ENCODE assay signal across 14 cellular contexts in the genomic region with DNA sequence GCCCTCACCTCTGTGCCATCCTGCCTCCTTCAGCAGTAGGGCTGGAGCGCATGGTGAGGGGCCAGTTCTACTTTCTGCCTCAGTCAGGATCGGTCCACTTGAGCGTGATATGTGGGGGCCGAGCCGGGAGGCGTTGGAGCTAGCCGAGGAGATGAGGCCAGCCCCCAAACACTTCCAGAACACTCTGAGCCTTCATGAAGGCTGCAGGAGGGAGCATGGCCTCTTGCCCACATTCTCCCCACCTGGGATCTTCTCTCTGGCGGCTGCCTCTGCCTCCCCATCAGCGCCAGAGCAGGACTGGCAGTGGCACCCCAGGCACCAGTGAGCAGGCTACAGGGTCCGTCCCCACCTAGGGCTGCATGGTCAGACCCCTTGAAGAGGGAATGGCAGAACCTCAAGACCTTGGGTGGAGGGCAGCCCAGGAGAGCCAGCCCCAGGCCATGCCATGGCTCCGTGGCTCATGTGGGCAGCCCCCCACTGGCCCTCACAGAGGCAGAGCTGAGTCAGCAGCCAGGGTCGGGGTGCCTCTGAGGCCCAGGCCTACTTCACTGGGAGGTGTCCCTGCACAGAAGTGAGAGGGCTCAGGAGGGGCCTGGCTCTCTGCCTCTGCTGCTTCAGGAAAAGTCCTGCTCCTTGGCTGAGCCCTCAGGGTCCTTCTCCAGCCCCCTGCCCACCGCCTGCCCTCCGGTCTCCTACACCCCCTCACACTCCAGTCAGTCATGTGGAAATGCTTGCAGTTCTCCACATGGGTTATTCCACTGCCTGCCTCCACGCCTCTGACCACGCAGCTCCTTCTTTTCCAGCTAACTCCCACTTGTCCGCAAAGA. TPM values are rescaled to one million over a fixed set of nuclear protein-coding genes. Genes with fewer than 3 reads are reported as not detected.
DNase-seq lines count a peak whose midpoint lies in the region; ATAC-seq and TF ChIP-seq lines count a peak whose summit lies in the region.
"Had no signal": no experiment of that assay in that cellular context is flagged by ENCODE, and none has a peak within 500 bp of the region (broad histone marks: within the 10 kb centered on the region; RNA-seq: fewer than 3 reads in every experiment).

No MANE protein-coding gene starts in this region.

- peak overlapping the region; percentile 44 for H4K91ac ChIP-seq in neuronal stem cell (ENCODE audit: low read depth, low read length, poor library complexity)

- H3K36me3 ChIP-seq in GM23338 (ENCODE audit: insufficient read depth) (no peaks in the 10 kb centered on the region), neuronal stem cell (replicated peaks in 1 of 2; ENCODE audit: control insufficient read depth in 2 of 2, insufficient read depth in 2 of 2, low read length in 2 of 2) (no peaks in the 10 kb centered on the region)
- H3K36me3 ChIP-seq: heart right ventricle had no signal

- no peaks in the 10 kb centered on the region for H3K9me3 Mint-ChIP-seq in T-helper 1 cell treated with Interleukin-12 subunit alpha and Interleukin-12 subunit beta and Interleukin-4 antibody, amounts not matched to agents 30 μg/mL and 1 μg/mL, for 36 hours
- H3K9me3 Mint-ChIP-seq in GM23338 (no peaks in the 10 kb centered on the region), glutamatergic neuron (ENCODE audit: unreplicated experiment) (peaks cover 5% of the 10 kb centered on the region)
- no peaks in the 10 kb centered on the region for H3K9me3 Mint-ChIP-seq in activated naive CD8-positive, alpha-beta T cell treated with anti-CD3 and anti-CD28 coated beads, Interleukin-2, amount 10 ng/mL, durations not matched to agents 7 days and 5 days

- peak overlapping the region; percentile 48 for H2AK5ac ChIP-seq in neuronal stem cell (ENCODE audit: low read depth, low read length)

- WGBS in neuronal stem cell (ENCODE audit: extremely low coverage in 2 of 2, insufficient read length in 2 of 2, insufficient replicate concordance in 1 of 2), 2 donors = no CpG with 5 or more reads among the region's 17 CpGs

- H2BK15ac ChIP-seq in neuronal stem cell (ENCODE audit: low read length) = peak overlapping the region; percentile 82

- H2BK120ac ChIP-seq in neuronal stem cell (ENCODE audit: low read depth, low read length) = peak overlapping the region; percentile 32

- H3K9me2 ChIP-seq in GM23338 (ENCODE audit: insufficient read depth) = no peaks in the 10 kb centered on the region

- peak overlapping the region; percentile 80 for H3K23ac ChIP-seq in neuronal stem cell (ENCODE audit: low read depth, low read length, poor library complexity)

- no peaks in the 10 kb centered on the region for H3K27me3 Mint-ChIP-seq in T-helper 1 cell treated with Interleukin-12 subunit alpha and Interleukin-12 subunit beta and Interleukin-4 antibody, amounts not matched to agents 30 μg/mL and 1 μg/mL, for 36 hours (ENCODE audit: low read depth)
- H3K27me3 Mint-ChIP-seq in GM23338 (ENCODE audit: insufficient read depth, low read depth, poor library complexity) = peaks cover 14% of the 10 kb centered on the region
- H3K27me3 Mint-ChIP-seq in activated naive CD8-positive, alpha-beta T cell treated with anti-CD3 and anti-CD28 coated beads, Interleukin-2, amount 10 ng/mL, durations not matched to agents 7 days and 5 days = no peaks in the 10 kb centered on the region
- peaks cover 6% of the 10 kb centered on the region for H3K27me3 Mint-ChIP-seq in glutamatergic neuron (ENCODE audit: unreplicated experiment)

- peak overlapping the region; percentile 65 for H3K18ac ChIP-seq in neuronal stem cell (ENCODE audit: low read length)

- H3K4me1 ChIP-seq in GM23338 (ENCODE audit: insufficient read depth) (peaks cover 5% of the 10 kb centered on the region; the same call in 1 of the 2 replicates), neuronal stem cell (ENCODE audit: control insufficient read depth in 2 of 2, insufficient read depth in 1 of 2, low read depth in 1 of 2, low read length in 2 of 2) (peaks cover 0 to 6% of the 10 kb centered on the region in 2 donors)

- H3K79me2 ChIP-seq in GM23338 (replicated peaks; ENCODE audit: insufficient read depth) = no peaks in the 10 kb centered on the region

- H3F3A ChIP-seq in GM23338 (replicated peaks; ENCODE audit: low read depth) = no peaks in the 10 kb centered on the region

- H3K4me2 ChIP-seq in GM23338 (no peak overlapping the region), neuronal stem cell (ENCODE audit: insufficient read depth, low read length, poor library complexity, severe bottlenecking) (no peak overlapping the region)

- no peaks in the 10 kb centered on the region for H3K36me3 Mint-ChIP-seq in T-helper 1 cell treated with Interleukin-12 subunit alpha and Interleukin-12 subunit beta and Interleukin-4 antibody, amounts not matched to agents 30 μg/mL and 1 μg/mL, for 36 hours (ENCODE audit: low read depth)
- H3K36me3 Mint-ChIP-seq in GM23338 (ENCODE audit: low read depth) (no peaks in the 10 kb centered on the region; the same call in 2 of the 3 replicates), glutamatergic neuron (ENCODE audit: unreplicated experiment) (no peaks in the 10 kb centered on the region)
- H3K36me3 Mint-ChIP-seq in activated naive CD8-positive, alpha-beta T cell treated with anti-CD3 and anti-CD28 coated beads, Interleukin-2, amount 10 ng/mL, durations not matched to agents 7 days and 5 days = no peaks in the 10 kb centered on the region

- H2AFZ ChIP-seq in GM23338 (0 out of 2 replicates have a peak overlapping the region, but pooled peaks have one; percentile 47), neuronal stem cell (ENCODE audit: low read length) (no peak overlapping the region)

- H3K79me1 ChIP-seq in neuronal stem cell (ENCODE audit: low read depth, low read length) = no peaks in the 10 kb centered on the region

- H2BK5ac ChIP-seq in neuronal stem cell (ENCODE audit: low read length) = peak overlapping the region; percentile 19

- no peak overlapping the region for H3K9ac ChIP-seq in neuronal stem cell (ENCODE audit: low read depth, low read length, poor library complexity)

- no peaks in the 10 kb centered on the region for H4K20me1 ChIP-seq in GM23338 (replicated peaks; ENCODE audit: insufficient read depth)

- POLR2A ChIA-PET in activated naive CD8-positive, alpha-beta T cell treated with anti-CD3 and anti-CD28 coated beads, Interleukin-2, amount 10 ng/mL, durations not matched to agents 7 days and 5 days (lab: Charles Lee) = interaction anchor here (1.1 to 2.6 kb wide), 2 partner anchors 8 to 10 kb away, joined by 3 to 13 read pairs; no protein-coding TSS in a partner anchor

- no peak overlapping the region for H3K4me3 Mint-ChIP-seq in T-helper 1 cell treated with Interleukin-12 subunit alpha and Interleukin-12 subunit beta and Interleukin-4 antibody, amounts not matched to agents 30 μg/mL and 1 μg/mL, for 36 hours
- no peak overlapping the region for H3K4me3 Mint-ChIP-seq in GM23338
- H3K4me3 Mint-ChIP-seq in activated naive CD8-positive, alpha-beta T cell treated with anti-CD3 and anti-CD28 coated beads, Interleukin-2, amount 10 ng/mL, durations not matched to agents 7 days and 5 days = no peak overlapping the region
- no peak overlapping the region for H3K4me3 Mint-ChIP-seq in glutamatergic neuron (ENCODE audit: unreplicated experiment)

- peaks cover 0 to 2% of the 10 kb centered on the region in 2 donors for H3K9me3 ChIP-seq in neuronal stem cell (replicated peaks in 1 of 2; ENCODE audit: control insufficient read depth in 2 of 2, insufficient read depth in 1 of 2, low read depth in 1 of 2, low read length in 2 of 2)
- H3K9me3 ChIP-seq: heart right ventricle had no signal

- ATAC-seq in GM23338 (no peak), GM21360 (IDR thresholded peaks at IDR 0.05; ENCODE audit: unreplicated experiment) (no peak)
- no peak for ATAC-seq in activated naive CD8-positive, alpha-beta T cell treated with anti-CD3 and anti-CD28 coated beads, Interleukin-2, amount 10 ng/mL, durations not matched to agents 7 days and 5 days (ENCODE audit: low read depth)

- no peak overlapping the region for H3K4me3 ChIP-seq in GM23338
- no peak overlapping the region for H3K4me3 ChIP-seq in neuronal stem cell (ENCODE audit: low read length in 2 of 2)
- H3K4me3 ChIP-seq: heart right ventricle had no signal

- peak overlapping the region; percentile 63 for H3K27ac Mint-ChIP-seq in T-helper 1 cell treated with Interleukin-12 subunit alpha and Interleukin-12 subunit beta and Interleukin-4 antibody, amounts not matched to agents 30 μg/mL and 1 μg/mL, for 36 hours
- H3K27ac Mint-ChIP-seq in GM23338 = peak overlapping the region; percentile 43; the same call in 1 of the 2 replicates
- peak overlapping the region; percentile 90 for H3K27ac Mint-ChIP-seq in activated naive CD8-positive, alpha-beta T cell treated with anti-CD3 and anti-CD28 coated beads, Interleukin-2, amount 10 ng/mL, durations not matched to agents 7 days and 5 days
- no peak overlapping the region for H3K27ac Mint-ChIP-seq in glutamatergic neuron (ENCODE audit: unreplicated experiment)

- no peak for DNase-seq in T-helper 1 cell
- DNase-seq in GM23338 (ENCODE audit: low spot score) = no peak
- DNase-seq in activated naive CD8-positive, alpha-beta T cell treated with anti-CD3 and anti-CD28 coated beads, Interleukin-2, amount 10 ng/mL, durations not matched to agents 7 days and 5 days = no peak
- DNase-seq in neuronal stem cell (ENCODE audit: low spot score) = no peak
- no peak for DNase-seq in NCI-H1417 (lab: John Stamatoyannopoulos, UW)
- no peak for DNase-seq in glutamatergic neuron
- DNase-seq: activated CD4-positive, alpha-beta T cell treated with anti-CD3 and anti-CD28 coated beads for 1 hour; heart right ventricle; NCI-H1417 treated with DMSO at 0.1 percent for 48 hours; NCI-H446; OCI-M1 had no signal

- no peak overlapping the region for H3K27ac ChIP-seq in GM23338 (ENCODE audit: low read depth)
- H3K27ac ChIP-seq in neuronal stem cell (replicated peaks; ENCODE audit: low read length) = no peak overlapping the region
- H3K27ac ChIP-seq: 22Rv1, heart right ventricle had no signal

- no peak overlapping the region for H3K14ac ChIP-seq in neuronal stem cell (ENCODE audit: low read length)

- no peak overlapping the region for H3K4ac ChIP-seq in neuronal stem cell (ENCODE audit: low read length)

- H3K4me1 Mint-ChIP-seq in T-helper 1 cell treated with Interleukin-12 subunit alpha and Interleukin-12 subunit beta and Interleukin-4 antibody, amounts not matched to agents 30 μg/mL and 1 μg/mL, for 36 hours (ENCODE audit: low read depth) = peaks cover 71% of the 10 kb centered on the region
- H3K4me1 Mint-ChIP-seq in GM23338 (peaks cover 16% of the 10 kb centered on the region), glutamatergic neuron (ENCODE audit: low read depth, unreplicated experiment) (peaks cover 11% of the 10 kb centered on the region)
- peaks cover 70% of the 10 kb centered on the region for H3K4me1 Mint-ChIP-seq in activated naive CD8-positive, alpha-beta T cell treated with anti-CD3 and anti-CD28 coated beads, Interleukin-2, amount 10 ng/mL, durations not matched to agents 7 days and 5 days

- no peak for TF ChIP-seq CTCF in GM23338 (conservative IDR thresholded peaks at IDR 0.05; ENCODE audit: low read depth in 2 of 2)
- no peak for TF ChIP-seq CTCF in glutamatergic neuron (IDR thresholded peaks at IDR 0.05; ENCODE audit: partially characterized antibody, unreplicated experiment)

- H4K8ac ChIP-seq in neuronal stem cell (ENCODE audit: low read depth, low read length) = no peak overlapping the region

- no peak overlapping the region for H2BK12ac ChIP-seq in neuronal stem cell (ENCODE audit: low read length)

- H3K27me3 ChIP-seq in GM23338 (ENCODE audit: insufficient read depth) = no peaks in the 10 kb centered on the region
- peaks cover 0 to 64% (median 0%) of the 10 kb centered on the region in 3 experiments for H3K27me3 ChIP-seq in neuronal stem cell (ENCODE audit: control insufficient read depth in 3 of 3, insufficient read depth in 3 of 3, low read depth in 1 of 3, low read length in 3 of 3)

RNA-seq across cellular contexts. Expression of gene CYP11A1, which starts 28.1 kb away (rescaled TPM):
- 1.7 and 3.3 TPM in 2 replicates for total RNA-seq in GM23338 (2014; rRNA removed; shearing (Covaris generic))
- polyA plus RNA-seq in GM23338 (2016; fragmentation: Nextera tagmentation; extraction: Ambion mirVana) = 1.2 and 1.9 TPM in 2 replicates
- not detected for total RNA-seq in activated naive CD8-positive, alpha-beta T cell treated with anti-CD3 and anti-CD28 coated beads, Interleukin-2, amount 10 ng/mL, durations not matched to agents 7 days and 5 days
- 0.77 TPM for polyA plus RNA-seq in neuronal stem cell (2013, experiment 1 of 2)
- 0.80 TPM for polyA plus RNA-seq in neuronal stem cell (2013, experiment 2 of 2)
- not detected for total RNA-seq in glutamatergic neuron (ENCODE audit: unreplicated experiment)

RNA-seq across cellular contexts. Expression of gene SEMA7A, which starts 38.2 kb away (rescaled TPM):
- 11.2 and 14.1 TPM in 2 replicates for total RNA-seq in GM23338 (2014; rRNA removed; shearing (Covaris generic))
- polyA plus RNA-seq in GM23338 (2016; fragmentation: Nextera tagmentation; extraction: Ambion mirVana) = 1.2 and 2.0 TPM in 2 replicates
- 10 to 100 TPM; 15.2 to 15.8 TPM for total RNA-seq in activated naive CD8-positive, alpha-beta T cell treated with anti-CD3 and anti-CD28 coated beads, Interleukin-2, amount 10 ng/mL, durations not matched to agents 7 days and 5 days
- 10.3 TPM for polyA plus RNA-seq in neuronal stem cell (2013, experiment 1 of 2)
- polyA plus RNA-seq in neuronal stem cell (2013, experiment 2 of 2) = 10.3 TPM
- total RNA-seq in glutamatergic neuron (ENCODE audit: unreplicated experiment) = 16.2 TPM
